10 cellular contexts compared by ENCODE assay signal in the genomic region with DNA sequence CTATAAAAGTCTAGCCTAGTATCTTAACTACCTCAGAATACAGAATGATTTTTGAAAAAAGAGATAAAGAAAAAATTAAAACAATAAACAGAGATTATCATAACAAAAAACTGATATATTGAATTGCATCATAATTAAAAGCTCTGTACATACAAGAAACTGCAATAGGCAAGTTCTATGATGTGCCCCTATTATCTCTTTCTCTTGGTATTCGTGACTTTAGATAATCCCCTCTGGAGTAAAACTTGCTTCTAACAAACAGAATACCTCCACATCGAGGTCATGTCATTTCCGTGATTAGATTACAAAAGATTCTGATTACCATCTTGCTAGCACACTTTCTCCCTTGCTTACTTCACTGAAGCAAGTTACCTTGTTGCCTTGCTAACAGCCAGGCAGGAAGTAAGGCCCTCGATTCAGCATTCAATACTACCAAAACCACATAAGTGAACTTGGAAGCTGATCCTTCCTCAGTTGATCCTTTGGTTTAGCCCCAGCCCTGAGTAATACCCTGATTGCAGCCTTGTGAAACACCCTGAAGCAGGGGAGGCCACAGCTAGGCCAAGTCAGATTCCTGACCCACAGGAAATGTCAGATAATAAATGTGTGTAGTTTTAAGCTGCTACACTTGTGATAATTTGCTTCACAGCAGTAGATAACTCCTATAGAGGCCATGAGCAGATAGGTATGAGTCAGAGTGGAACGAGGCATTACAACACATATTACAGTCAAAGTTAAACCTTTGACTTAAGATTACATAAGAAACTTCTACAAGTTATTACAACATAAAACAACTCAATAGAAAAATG. TPM values are rescaled to one million over a fixed set of nuclear protein-coding genes. Genes with fewer than 3 reads are reported as not detected.
DNase-seq lines count a peak whose midpoint lies in the region; ATAC-seq and TF ChIP-seq lines count a peak whose summit lies in the region.
"Had no signal": no experiment of that assay in that cellular context is flagged by ENCODE, and none has a peak within 500 bp of the region (broad histone marks: within the 10 kb centered on the region; RNA-seq: fewer than 3 reads in every experiment).

No MANE protein-coding gene starts in this region.

- intact Hi-C loops in upper lobe of right lung (cut with DNase I) = no loop called here

- no peak for TF ChIP-seq CTCF in upper lobe of right lung (IDR thresholded peaks at IDR 0.05)

- no peaks in the 10 kb centered on the region for H3K9me3 ChIP-seq in upper lobe of right lung
- H3K9me3 ChIP-seq: neutrophil had no signal

- H3K4me1 ChIP-seq in upper lobe of right lung = no peaks in the 10 kb centered on the region

- no peak overlapping the region for H3K4me3 ChIP-seq in upper lobe of right lung

- no peaks in the 10 kb centered on the region for H3K27me3 Mint-ChIP-seq in activated naive CD4-positive, alpha-beta T cell treated with anti-CD3 and anti-CD28 coated beads, Interleukin-2, amount 50 U/mL, for 24 hours

- no peak overlapping the region for H3K27ac ChIP-seq in upper lobe of right lung
- H3K27ac ChIP-seq: C4-2B, neutrophil had no signal

- peak overlapping the region; percentile 57 for H3K27ac Mint-ChIP-seq in activated naive CD4-positive, alpha-beta T cell treated with anti-CD3 and anti-CD28 coated beads, Interleukin-2, amount 50 U/mL, for 24 hours

- H3K36me3 ChIP-seq in upper lobe of right lung = no peaks in the 10 kb centered on the region
- H3K36me3 ChIP-seq: neutrophil had no signal

- no peaks in the 10 kb centered on the region for H3K9me3 Mint-ChIP-seq in activated naive CD4-positive, alpha-beta T cell treated with anti-CD3 and anti-CD28 coated beads, Interleukin-2, amount 50 U/mL, for 24 hours

- DNase-seq in activated naive CD4-positive, alpha-beta T cell treated with anti-CD3 and anti-CD28 coated beads, Interleukin-2, amount 50 U/mL, for 16 hours = no peak
- DNase-seq in T1000 (lab: John Stamatoyannopoulos, UW) (peak; percentile 13), glomerular visceral epithelial cell (ENCODE audit: extremely low spot score) (peak; percentile 2), upper lobe of right lung (no peak), DMS79 treated with DMSO at 0.1 percent for 48 hours (lab: John Stamatoyannopoulos, UW) (no peak)

- H3K27me3 ChIP-seq in upper lobe of right lung = no peaks in the 10 kb centered on the region
- H3K27me3 ChIP-seq: neutrophil had no signal

- H3K4me1 Mint-ChIP-seq in activated naive CD4-positive, alpha-beta T cell treated with anti-CD3 and anti-CD28 coated beads, Interleukin-2, amount 50 U/mL, for 24 hours = peaks cover 15% of the 10 kb centered on the region

- peak; percentile 43 for ATAC-seq in upper lobe of right lung
- no peak for ATAC-seq in HG02884 (IDR thresholded peaks at IDR 0.05; ENCODE audit: unreplicated experiment)
- ATAC-seq in HG02610 (IDR thresholded peaks at IDR 0.05; ENCODE audit: unreplicated experiment) = no peak

- no peaks in the 10 kb centered on the region for H3K36me3 Mint-ChIP-seq in activated naive CD4-positive, alpha-beta T cell treated with anti-CD3 and anti-CD28 coated beads, Interleukin-2, amount 50 U/mL, for 24 hours

- no peak overlapping the region for H3K4me3 Mint-ChIP-seq in activated naive CD4-positive, alpha-beta T cell treated with anti-CD3 and anti-CD28 coated beads, Interleukin-2, amount 50 U/mL, for 24 hours

RNA-seq across cellular contexts. Expression of a gene that starts 53.7 kb away (rescaled TPM):
- 45.0 TPM for total RNA-seq in upper lobe of right lung

RNA-seq across cellular contexts. Expression of a gene that starts 58.8 kb away (rescaled TPM):
- 12.4 TPM for total RNA-seq in upper lobe of right lung

Comparison
In these comparisons a context has a peak if more than half of its experiments do, and no peak if none do; other contexts are left out.
1. DNase-seq: peak in T1000 (single experiment) and glomerular visceral epithelial cell (single experiment); none in activated naive CD4-positive, alpha-beta T cell treated with anti-CD3 and anti-CD28 coated beads, Interleukin-2, amount 50 U/mL, for 16 hours (single experiment), upper lobe of right lung (single experiment) and DMS79 treated with DMSO at 0.1 percent for 48 hours (single experiment).